ENCODE assay signal across 8 cellular contexts in genomic region chr22:41746563-41747400, GRCh38. TPM values are rescaled to one million over a fixed set of nuclear protein-coding genes. Genes with fewer than 3 reads are reported as not detected.
A peak's percentile ranks its signal among the peaks of the same experiment; 100 is the strongest.
DNase-seq lines count a peak whose midpoint lies in the region; ATAC-seq, FAIRE-seq and TF ChIP-seq lines count a peak whose summit lies in the region.

No MANE protein-coding gene starts in this region.

- DNase-seq in GM12892 (ENCODE audit: insufficient read length) (no peak), NCI-H2029 (lab: John Stamatoyannopoulos, UW) (peak; percentile 59), WERI-Rb-1 (peak; percentile 85), bronchial epithelial cell (ENCODE audit: low read depth) (peak; percentile 82), keratinocyte (ENCODE audit: low read depth, low spot score) (peak; percentile 52)
- peak; percentile 10 to 29 for DNase-seq in stimulated activated CD4-positive, alpha-beta T cell treated with anti-CD3 and anti-CD28 coated beads, Interleukin-1b, Interleukin-23, amount 100 ng/mL, for 1 hour (ENCODE audit: low read depth in 2 of 2)

- peak; percentile 60 for ATAC-seq in HG02763 (IDR thresholded peaks at IDR 0.05; ENCODE audit: unreplicated experiment)
- no peak for ATAC-seq in GM19452 (IDR thresholded peaks at IDR 0.05; ENCODE audit: unreplicated experiment)

- H4K20me1 ChIP-seq in keratinocyte (ENCODE audit: control insufficient read depth, extremely low read depth, insufficient read depth, low read length): no peaks in the 10 kb centered on the region

- no peak overlapping the region for H3K4me2 ChIP-seq in keratinocyte (ENCODE audit: control insufficient read depth, extremely low read depth, insufficient read depth, low read depth, low read length)

- H3K9ac ChIP-seq in keratinocyte (ENCODE audit: control insufficient read depth, extremely low read depth, insufficient read depth, low read length): no peak overlapping the region

- FAIRE-seq in GM12892 (lab: Jason Lieb, UNC) (peak; percentile 98), bronchial epithelial cell (lab: Jason Lieb, UNC) (peak; percentile 43), keratinocyte (lab: Jason Lieb, UNC) (peak; percentile 94)

- no peaks in the 10 kb centered on the region for H3K9me3 ChIP-seq in WERI-Rb-1 (ENCODE audit: severe bottlenecking)
- no peaks in the 10 kb centered on the region for H3K9me3 ChIP-seq in keratinocyte (ENCODE audit: control insufficient read depth, low read depth, low read length)

- no peaks in the 10 kb centered on the region for H3K27me3 ChIP-seq in WERI-Rb-1 (ENCODE audit: insufficient read depth, low read depth, severe bottlenecking)
- peaks cover 6% of the 10 kb centered on the region for H3K27me3 ChIP-seq in bronchial epithelial cell (ENCODE audit: control insufficient read depth, insufficient read depth, low read length)
- H3K27me3 ChIP-seq in keratinocyte (ENCODE audit: control insufficient read depth, extremely low read depth, insufficient read depth, low read length): peaks cover 7% of the 10 kb centered on the region

- no peaks in the 10 kb centered on the region for H3K4me1 ChIP-seq in keratinocyte (ENCODE audit: control insufficient read depth, extremely low read depth, insufficient read depth, low read length)

- no peaks in the 10 kb centered on the region for H3K79me2 ChIP-seq in keratinocyte (ENCODE audit: control insufficient read depth, insufficient read depth, low read length)

- H3K9me1 ChIP-seq in keratinocyte (ENCODE audit: control insufficient read depth, extremely low read depth, insufficient read depth, low read length): no peaks in the 10 kb centered on the region

- no peak overlapping the region for H3K4me3 ChIP-seq in WERI-Rb-1 (ENCODE audit: low read depth, low read length)
- H3K4me3 ChIP-seq in bronchial epithelial cell (ENCODE audit: low read depth, low read length): no peak overlapping the region
- H3K4me3 ChIP-seq in keratinocyte (ENCODE audit: control insufficient read depth in 2 of 3, extremely low read depth in 1 of 3, insufficient read depth in 2 of 3, low read depth in 1 of 3, low read length in 3 of 3): no peak overlapping the region

- dilution Hi-C loops in keratinocyte (cut with MboI; ENCODE audit: extremely low pct_ligation_motif_present, low sequenced_read_pairs): no loop called here

- TF ChIP-seq POLR2A in GM12892 (IDR thresholded peaks at IDR 0.05; ENCODE audit: low read depth, low read length): no peak

- H2AFZ ChIP-seq in keratinocyte (ENCODE audit: control insufficient read depth, low read length): no peak overlapping the region

- H3K27ac ChIP-seq in WERI-Rb-1: no peak overlapping the region
- no peak overlapping the region for H3K27ac ChIP-seq in keratinocyte (ENCODE audit: control insufficient read depth, insufficient read depth, low read length)

- TF ChIP-seq CTCF in WERI-Rb-1 (IDR thresholded peaks at IDR 0.05; ENCODE audit: low read depth, low read length) (peak; percentile 95), bronchial epithelial cell (IDR thresholded peaks at IDR 0.05; ENCODE audit: insufficient read depth, low read length, severe bottlenecking) (peak; percentile 93), keratinocyte (optimal IDR thresholded peaks at IDR 0.05 in 1 of 3, IDR thresholded peaks at IDR 0.05 in 1 of 3, conservative IDR thresholded peaks at IDR 0.05 in 1 of 3; ENCODE audit: extremely low read depth in 1 of 3, insufficient read depth in 2 of 3, low read length in 3 of 3) (peak; percentile 92 to 96 (median 93))

- H3K36me3 ChIP-seq in WERI-Rb-1: no peaks in the 10 kb centered on the region
- no peaks in the 10 kb centered on the region for H3K36me3 ChIP-seq in bronchial epithelial cell (ENCODE audit: control insufficient read depth, insufficient read depth, low read length)
- H3K36me3 ChIP-seq in keratinocyte (ENCODE audit: control insufficient read depth in 2 of 2, extremely low read depth in 1 of 2, insufficient read depth in 2 of 2, low read length in 2 of 2): no peaks in the 10 kb centered on the region

RNA-seq across cellular contexts. Expression of gene MEI1, which starts 47.5 kb away (rescaled TPM):
- polyA plus RNA-seq in GM12892 (2012; ENCODE audit: missing spikeins): 48.9 TPM
- total RNA-seq in bronchial epithelial cell: 0.13 TPM in 1 of 2 replicates, not detected in the other
- 0.10 TPM in 1 of 3 replicates, not detected in the others for polyA plus RNA-seq in keratinocyte
- not detected for polyA plus RNA-seq in keratinocyte (2011; ENCODE audit: low read depth)
- polyA plus RNA-seq in keratinocyte (2011; cell fraction: cytosol; rRNA removed): not detected in 2 replicates
- polyA plus RNA-seq in keratinocyte (2011; cell fraction: nucleus; rRNA removed): 0.17 TPM in 1 of 2 replicates, not detected in the other
- not detected in 2 replicates for polyA plus RNA-seq in keratinocyte (2012; ENCODE audit: low replicate concordance)
- polyA minus RNA-seq in keratinocyte: not detected in 3 replicates
- not detected for polyA minus RNA-seq in keratinocyte (2011; cell fraction: cytosol; rRNA and poly(A)+ RNA removed)
- polyA minus RNA-seq in keratinocyte (2011; cell fraction: nucleus; rRNA and poly(A)+ RNA removed): not detected in 2 replicates

RNA-seq across cellular contexts. Expression of gene CCDC134, which starts 53.7 kb away (rescaled TPM):
- polyA plus RNA-seq in GM12892 (2012; ENCODE audit: missing spikeins): 6.9 TPM
- total RNA-seq in bronchial epithelial cell: 5.4 and 6.1 TPM in 2 replicates
- polyA plus RNA-seq in keratinocyte: 3.5 to 6.3 TPM (median 4.1 TPM) in 3 replicates
- 0.40 TPM for polyA plus RNA-seq in keratinocyte (2011; ENCODE audit: low read depth)
- polyA plus RNA-seq in keratinocyte (2011; cell fraction: cytosol; rRNA removed): 1.8 and 2.4 TPM in 2 replicates
- polyA plus RNA-seq in keratinocyte (2011; cell fraction: nucleus; rRNA removed): 7.1 and 8.3 TPM in 2 replicates
- polyA plus RNA-seq in keratinocyte (2012; ENCODE audit: low replicate concordance): 0.59 and 5.2 TPM in 2 replicates
- polyA minus RNA-seq in keratinocyte: 9.2 to 15.3 TPM (median 9.9 TPM) in 3 replicates
- polyA minus RNA-seq in keratinocyte (2011; cell fraction: cytosol; rRNA and poly(A)+ RNA removed): 7.9 TPM
- polyA minus RNA-seq in keratinocyte (2011; cell fraction: nucleus; rRNA and poly(A)+ RNA removed): 8.3 and 8.9 TPM in 2 replicates

RNA-seq across cellular contexts. Expression of gene SNU13, which starts 58.1 kb away (rescaled TPM):
- 140 TPM for polyA plus RNA-seq in GM12892 (2012; ENCODE audit: missing spikeins)
- total RNA-seq in bronchial epithelial cell: 81.5 and 95.6 TPM in 2 replicates
- polyA plus RNA-seq in keratinocyte: 230 to 277 TPM (median 251 TPM) in 3 replicates
- polyA plus RNA-seq in keratinocyte (2011; ENCODE audit: low read depth): 31.7 TPM
- 309 and 339 TPM in 2 replicates for polyA plus RNA-seq in keratinocyte (2011; cell fraction: cytosol; rRNA removed)
- 104 and 120 TPM in 2 replicates for polyA plus RNA-seq in keratinocyte (2011; cell fraction: nucleus; rRNA removed)
- 193 and 196 TPM in 2 replicates for polyA plus RNA-seq in keratinocyte (2012; ENCODE audit: low replicate concordance)
- polyA minus RNA-seq in keratinocyte: 123 to 175 TPM (median 162 TPM) in 3 replicates
- polyA minus RNA-seq in keratinocyte (2011; cell fraction: cytosol; rRNA and poly(A)+ RNA removed): 95.7 TPM
- 24.0 and 27.8 TPM in 2 replicates for polyA minus RNA-seq in keratinocyte (2011; cell fraction: nucleus; rRNA and poly(A)+ RNA removed)
